Comparison of ENCODE assay signal across 23 cellular contexts in the genomic region with DNA sequence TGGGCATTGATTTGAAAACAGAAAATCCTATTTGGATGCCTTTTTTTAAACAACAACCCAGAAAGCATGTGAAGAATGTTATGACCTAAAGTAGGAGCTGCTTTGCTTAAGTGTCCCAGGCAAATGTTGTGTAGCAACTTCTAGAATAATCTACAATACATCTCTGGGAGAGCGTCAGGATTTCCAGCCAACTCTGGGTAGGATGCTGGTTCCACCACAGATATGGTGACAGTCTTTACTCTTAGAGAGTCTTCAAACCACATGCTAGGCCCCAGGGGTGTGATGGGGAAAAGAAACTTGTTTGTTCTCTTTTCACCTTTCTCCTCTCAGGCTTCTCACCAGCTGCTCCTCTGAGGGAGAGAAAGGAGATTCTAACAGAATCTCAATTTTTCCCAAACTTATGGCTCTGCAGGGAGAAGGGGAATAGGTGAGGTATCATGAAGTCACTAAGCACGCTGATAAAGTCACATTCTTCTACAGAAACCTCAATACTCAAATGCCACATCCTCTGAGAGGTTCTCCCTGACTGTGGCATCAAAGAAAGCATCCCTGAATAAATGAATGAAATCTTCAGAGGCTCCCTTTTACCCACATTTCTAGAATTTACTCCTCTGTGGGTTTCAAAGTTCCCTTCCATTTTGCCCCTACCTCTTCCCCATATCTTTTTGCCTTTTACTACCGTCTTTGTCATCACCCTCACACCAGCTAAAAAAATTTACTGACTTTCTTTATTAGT.
"Had no signal": no experiment of that assay in that cellular context is flagged by ENCODE, and none has a peak within 500 bp of the region (broad histone marks: within the 10 kb centered on the region; RNA-seq: fewer than 3 reads in every experiment).

No MANE protein-coding gene starts in this region.

- H3K4me1 ChIP-seq: left ventricle myocardium inferior, lower lobe of right lung, right atrium auricular region, testis, tibial nerve had no signal

- H3K4me3 Mint-ChIP-seq: memory B cell; natural killer cell treated with Interleukin-12 subunit alpha and Interleukin-12 subunit beta and Interleukin-15 and Interleukin-18, amount 100 ng/mL, for 72 hours; neural progenitor cell; stimulated activated effector memory CD8-positive, alpha-beta T cell treated with anti-CD3 and anti-CD28 coated beads, Interleukin-12 subunit alpha, Interleukin-12 subunit beta, amount 100 ng/mL, for 72 hours; stimulated activated naive CD8-positive, alpha-beta T cell treated with anti-CD3 and anti-CD28 coated beads, Interleukin-15, Interleukin-2, amounts not matched to agents 100 ng/mL and 50 ng/mL, for 24 hours had no signal

- H3K27me3 ChIP-seq: hepatocyte, neural progenitor cell, ovary, right atrium auricular region, testis had no signal

- H3K36me3 Mint-ChIP-seq: memory B cell; natural killer cell treated with Interleukin-12 subunit alpha and Interleukin-12 subunit beta and Interleukin-15 and Interleukin-18, amount 100 ng/mL, for 72 hours; neural progenitor cell; stimulated activated effector memory CD8-positive, alpha-beta T cell treated with anti-CD3 and anti-CD28 coated beads, Interleukin-12 subunit alpha, Interleukin-12 subunit beta, amount 100 ng/mL, for 72 hours had no signal

- H3K4me2 ChIP-seq: hepatocyte, neural progenitor cell had no signal

- H3K9me3 ChIP-seq: left ventricle myocardium inferior, lower lobe of right lung, ovary, right atrium auricular region, testis, tibial nerve had no signal

- H2AFZ ChIP-seq: hepatocyte, neural progenitor cell had no signal

- FAIRE-seq: kidney had no signal

- H3K4me1 Mint-ChIP-seq: memory B cell; stimulated activated effector memory CD8-positive, alpha-beta T cell treated with anti-CD3 and anti-CD28 coated beads, Interleukin-12 subunit alpha, Interleukin-12 subunit beta, amount 100 ng/mL, for 72 hours had no signal

- DNase-seq: cortex of kidney; dorsolateral prefrontal cortex; effector CD8-positive, alpha-beta T cell; foreskin melanocyte; head of caudate nucleus; kidney; left cardiac atrium; left ventricle myocardium inferior; lower lobe of right lung; midbrain; nucleus accumbens; ovary; stimulated activated CD4-positive, alpha-beta T cell treated with anti-CD3 and anti-CD28 coated beads, Interleukin-4, amount 100 ng/mL, for 1 hour; stimulated activated CD8-positive, alpha-beta memory T cell treated with anti-CD3 and anti-CD28 coated beads, Interleukin-4, amount 100 ng/mL, for 48 hours; testis had no signal

- ATAC-seq: left cardiac atrium; lower lobe of right lung; natural killer cell treated with Interleukin-12 subunit alpha and Interleukin-12 subunit beta and Interleukin-15 and Interleukin-18, amount 100 ng/mL, for 72 hours; stimulated activated effector memory CD8-positive, alpha-beta T cell treated with anti-CD3 and anti-CD28 coated beads, Interleukin-12 subunit alpha, Interleukin-12 subunit beta, amount 100 ng/mL, for 72 hours had no signal

- H3K4me3 ChIP-seq: dorsolateral prefrontal cortex, hepatocyte, left ventricle myocardium inferior, lower lobe of right lung, neural progenitor cell, ovary, right atrium auricular region, testis, tibial nerve had no signal

- H3K36me3 ChIP-seq: left ventricle myocardium inferior, lower lobe of right lung, neural progenitor cell, ovary, right atrium auricular region, tibial nerve had no signal

- H3K27ac ChIP-seq: dorsolateral prefrontal cortex, hepatocyte, left ventricle myocardium inferior, lower lobe of right lung, neural progenitor cell, ovary, right atrium auricular region, testis, tibial nerve had no signal

- H3K79me2 ChIP-seq: hepatocyte had no signal

- H3K9me3 Mint-ChIP-seq: stimulated activated effector memory CD8-positive, alpha-beta T cell treated with anti-CD3 and anti-CD28 coated beads, Interleukin-12 subunit alpha, Interleukin-12 subunit beta, amount 100 ng/mL, for 72 hours; stimulated activated naive CD8-positive, alpha-beta T cell treated with anti-CD3 and anti-CD28 coated beads, Interleukin-15, Interleukin-2, amounts not matched to agents 100 ng/mL and 50 ng/mL, for 24 hours had no signal

- H3K9ac ChIP-seq: neural progenitor cell had no signal

- H3K27me3 Mint-ChIP-seq: memory B cell; stimulated activated naive CD8-positive, alpha-beta T cell treated with anti-CD3 and anti-CD28 coated beads, Interleukin-15, Interleukin-2, amounts not matched to agents 100 ng/mL and 50 ng/mL, for 24 hours had no signal

- H3K27ac Mint-ChIP-seq: memory B cell; natural killer cell treated with Interleukin-12 subunit alpha and Interleukin-12 subunit beta and Interleukin-15 and Interleukin-18, amount 100 ng/mL, for 72 hours; neural progenitor cell; stimulated activated effector memory CD8-positive, alpha-beta T cell treated with anti-CD3 and anti-CD28 coated beads, Interleukin-12 subunit alpha, Interleukin-12 subunit beta, amount 100 ng/mL, for 72 hours; stimulated activated naive CD8-positive, alpha-beta T cell treated with anti-CD3 and anti-CD28 coated beads, Interleukin-15, Interleukin-2, amounts not matched to agents 100 ng/mL and 50 ng/mL, for 24 hours had no signal
